Comparison of ENCODE assay signal across 17 cellular contexts in the genomic region with DNA sequence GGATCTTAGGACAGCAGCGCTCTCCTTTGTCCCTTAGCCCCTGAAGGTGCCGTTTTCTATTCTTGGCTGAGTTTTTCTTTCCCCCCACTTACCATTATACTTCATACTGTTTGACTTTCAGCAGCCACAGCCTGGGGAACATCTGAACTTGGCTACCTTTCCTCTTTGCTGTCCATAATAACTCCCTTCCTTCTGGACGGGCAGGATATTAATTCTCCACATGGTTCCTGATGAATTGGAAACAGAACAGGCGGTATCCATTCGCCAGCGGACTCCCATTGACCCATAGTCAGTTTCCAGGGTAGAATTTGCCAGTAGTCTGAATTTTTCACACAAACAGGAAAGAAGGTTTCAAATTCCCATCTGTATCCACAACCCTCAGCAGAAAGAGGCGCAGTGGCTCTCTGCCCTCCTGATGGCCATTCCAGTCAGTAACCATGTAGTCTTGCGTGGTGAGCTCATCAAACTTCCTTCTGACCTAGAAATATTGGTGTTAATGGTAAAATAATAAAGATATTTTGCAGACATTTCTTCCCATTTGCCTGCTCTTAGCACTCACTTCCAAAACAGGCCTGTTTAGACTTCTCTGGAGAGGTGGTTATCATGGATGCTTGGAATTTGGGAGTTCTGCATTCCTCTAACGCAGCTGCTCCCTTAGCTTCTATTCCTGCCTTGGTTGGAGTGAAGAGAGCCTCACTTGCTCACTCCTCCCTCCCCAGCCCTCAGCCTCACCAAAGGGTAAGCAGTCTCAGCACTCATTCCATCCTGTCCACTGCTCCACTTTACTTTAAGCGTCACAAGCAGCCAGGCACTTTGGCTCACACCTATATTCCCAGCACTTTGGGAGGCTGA.
"Had no signal": no experiment of that assay in that cellular context is flagged by ENCODE, and none has a peak within 500 bp of the region (broad histone marks: within the 10 kb centered on the region; RNA-seq: fewer than 3 reads in every experiment).

No MANE protein-coding gene starts in this region.

- H3K4me3 ChIP-seq: adrenal gland, lower lobe of right lung, stomach, testis, upper lobe of left lung had no signal

- DNase-seq: activated CD4-positive, alpha-beta T cell treated with anti-CD3 and anti-CD28 coated beads, Interleukin-2, amount 10 ng/mL, durations not matched to agents 7 days and 5 days; activated CD8-positive, alpha-beta memory T cell treated with anti-CD3 and anti-CD28 coated beads, Interleukin-2, amount 50 U/mL, for 4 hours; activated effector memory CD4-positive, alpha-beta T cell treated with anti-CD3 and anti-CD28 coated beads, Interleukin-2, amount 50 U/mL, for 16 hours; activated T-cell treated with anti-CD3 and anti-CD28 coated beads, Interleukin-2, amount 50 U/mL, for 4 hours; adrenal gland; foreskin keratinocyte; hippocampal formation; left cardiac atrium; lower lobe of right lung; occipital lobe; small intestine; stimulated activated CD4-positive, alpha-beta T cell treated with anti-CD3 and anti-CD28 coated beads, Interleukin-4, amount 100 ng/mL, for 1 hour; stomach; testis; upper lobe of left lung had no signal

- H3K4me1 ChIP-seq: adrenal gland, foreskin keratinocyte, lower lobe of right lung, testis, upper lobe of left lung had no signal

- H3K27me3 ChIP-seq: foreskin keratinocyte, stomach, testis, upper lobe of left lung had no signal

- ATAC-seq: activated CD4-positive, CD25-positive, alpha-beta regulatory T cell treated with anti-CD3 and anti-CD28 coated beads, Interleukin-2, amount 50 U/mL, for 24 hours; activated naive CD4-positive, alpha-beta T cell treated with anti-CD3 and anti-CD28 coated beads, Interleukin-2, amount 50 U/mL, for 72 hours; activated T-cell treated with anti-CD3 and anti-CD28 coated beads, Interleukin-2, amount 50 U/mL, for 4 hours; foreskin keratinocyte; left cardiac atrium; lower lobe of right lung had no signal

- H3K9me3 ChIP-seq: adrenal gland, testis had no signal

- H3K27ac ChIP-seq: adrenal gland, foreskin keratinocyte, lower lobe of right lung, stomach, testis, upper lobe of left lung had no signal

- H3K36me3 ChIP-seq: adrenal gland, lower lobe of right lung, stomach, upper lobe of left lung had no signal
